In genomic region chr20:24017160-24017761, GRCh38 we compare ENCODE assay signal across 24 cellular contexts. TPM values are rescaled to one million over a fixed set of nuclear protein-coding genes. Genes with fewer than 3 reads are reported as not detected.
DNase-seq lines count a peak whose midpoint lies in the region; ATAC-seq lines count a peak whose summit lies in the region.
"Had no signal": no experiment of that assay in that cellular context is flagged by ENCODE, and none has a peak within 500 bp of the region (broad histone marks: within the 10 kb centered on the region; RNA-seq: fewer than 3 reads in every experiment).

No MANE protein-coding gene starts in this region.

- H3K27me3 Mint-ChIP-seq in T-helper 1 cell treated with Interleukin-12 subunit alpha and Interleukin-12 subunit beta and Interleukin-4 antibody, amounts not matched to agents 30 μg/mL and 1 μg/mL, for 36 hours (ENCODE audit: low read depth), result peaks cover 27% of the 10 kb centered on the region
- H3K27me3 Mint-ChIP-seq: stimulated activated naive CD8-positive, alpha-beta T cell treated with anti-CD3 and anti-CD28 coated beads, Interleukin-15, amount 100 ng/mL, for 72 hours had no signal

- no peaks in the 10 kb centered on the region for H3K9me3 Mint-ChIP-seq in T-helper 1 cell treated with Interleukin-12 subunit alpha and Interleukin-12 subunit beta and Interleukin-4 antibody, amounts not matched to agents 30 μg/mL and 1 μg/mL, for 36 hours
- H3K9me3 Mint-ChIP-seq: CD4-positive, alpha-beta memory T cell; stimulated activated naive CD8-positive, alpha-beta T cell treated with anti-CD3 and anti-CD28 coated beads, Interleukin-15, amount 100 ng/mL, for 72 hours had no signal

- peak; percentile 20 for DNase-seq in stimulated activated CD4-positive, alpha-beta T cell treated with anti-CD3 and anti-CD28 coated beads, Interleukin-1b, Interleukin-23, amount 100 ng/mL, for 48 hours
- no peak for DNase-seq in stimulated activated CD4-positive, alpha-beta T cell treated with anti-CD3 and anti-CD28 coated beads, Interleukin-2, amount 100 ng/mL, for 24 hours
- DNase-seq in stromal cell of bone marrow (ENCODE audit: low read depth) (peak; percentile 36), DMS 273 treated with DMSO at 0.1 percent for 48 hours (lab: John Stamatoyannopoulos, UW) (no peak)
- no peak for DNase-seq in stimulated activated naive CD4-positive, alpha-beta T cell treated with Interleukin-2 at 50 U/mL for 16 hours (lab: John Stamatoyannopoulos, UW)
- DNase-seq: activated CD4-positive, CD25-positive, alpha-beta regulatory T cell treated with anti-CD3 and anti-CD28 coated beads, Interleukin-2, amount 50 U/mL, for 72 hours; adrenal gland; CD4-positive, alpha-beta memory T cell; erythroblast; GDM1; KG1; kidney; NCI-H1694 treated with DMSO at 0.1 percent for 48 hours; NCI-H526; psoas muscle; stimulated activated CD4-positive, alpha-beta T cell treated with anti-CD3 and anti-CD28 coated beads, Interleukin-4, amount 100 ng/mL, for 4 hours; stimulated activated naive CD8-positive, alpha-beta T cell treated with anti-CD3 and anti-CD28 coated beads, Interleukin-15, amount 100 ng/mL, for 72 hours; T1000; transverse colon had no signal

- peak; percentile 37 for ATAC-seq in esophagus mucosa
- ATAC-seq in GM21737 (IDR thresholded peaks at IDR 0.05; ENCODE audit: unreplicated experiment), result no peak
- ATAC-seq: psoas muscle; SK-N-SH treated with all-trans-retinoic acid at 6 μM for 48 hours; stimulated activated naive CD8-positive, alpha-beta T cell treated with anti-CD3 and anti-CD28 coated beads, Interleukin-15, amount 100 ng/mL, for 72 hours had no signal

- peak overlapping the region; percentile 46 for H3K27ac Mint-ChIP-seq in T-helper 1 cell treated with Interleukin-12 subunit alpha and Interleukin-12 subunit beta and Interleukin-4 antibody, amounts not matched to agents 30 μg/mL and 1 μg/mL, for 36 hours

- peaks cover 6% of the 10 kb centered on the region for H3K4me1 Mint-ChIP-seq in T-helper 1 cell treated with Interleukin-12 subunit alpha and Interleukin-12 subunit beta and Interleukin-4 antibody, amounts not matched to agents 30 μg/mL and 1 μg/mL, for 36 hours (ENCODE audit: low read depth)

- no peaks in the 10 kb centered on the region for H3K36me3 Mint-ChIP-seq in T-helper 1 cell treated with Interleukin-12 subunit alpha and Interleukin-12 subunit beta and Interleukin-4 antibody, amounts not matched to agents 30 μg/mL and 1 μg/mL, for 36 hours (ENCODE audit: low read depth)
- H3K36me3 Mint-ChIP-seq: CD4-positive, alpha-beta memory T cell had no signal

- no peak overlapping the region for H3K4me3 Mint-ChIP-seq in T-helper 1 cell treated with Interleukin-12 subunit alpha and Interleukin-12 subunit beta and Interleukin-4 antibody, amounts not matched to agents 30 μg/mL and 1 μg/mL, for 36 hours
- H3K4me3 Mint-ChIP-seq: stimulated activated naive CD8-positive, alpha-beta T cell treated with anti-CD3 and anti-CD28 coated beads, Interleukin-15, amount 100 ng/mL, for 72 hours had no signal

RNA-seq across cellular contexts. Expression of gene GGTLC1, which starts 28.7 kb away (rescaled TPM):
- not detected for total RNA-seq in esophagus mucosa
- total RNA-seq: CD4-positive, alpha-beta memory T cell; kidney; psoas muscle; smooth muscle cell; transverse colon had no signal

Comparison
In these comparisons a context has a peak if more than half of its experiments do, and no peak if none do; other contexts are left out.
1. DNase-seq: peak in stimulated activated CD4-positive, alpha-beta T cell treated with anti-CD3 and anti-CD28 coated beads, Interleukin-1b, Interleukin-23, amount 100 ng/mL, for 48 hours (single experiment) and stromal cell of bone marrow (single experiment); none in stimulated activated CD4-positive, alpha-beta T cell treated with anti-CD3 and anti-CD28 coated beads, Interleukin-2, amount 100 ng/mL, for 24 hours (0 of 2), DMS 273 treated with DMSO at 0.1 percent for 48 hours (single experiment) and stimulated activated naive CD4-positive, alpha-beta T cell treated with Interleukin-2 at 50 U/mL for 16 hours (single experiment).